Comparison of ENCODE assay signal across 9 cellular contexts in genomic region chr21:36661511-36662309, GRCh38. TPM values are rescaled to one million over a fixed set of nuclear protein-coding genes. Genes with fewer than 3 reads are reported as not detected.
DNase-seq lines count a peak whose midpoint lies in the region; ATAC-seq and TF ChIP-seq lines count a peak whose summit lies in the region.
"Had no signal": no experiment of that assay in that cellular context is flagged by ENCODE, and none has a peak within 500 bp of the region (broad histone marks: within the 10 kb centered on the region; RNA-seq: fewer than 3 reads in every experiment).

No MANE protein-coding gene starts in this region.

- H3K36me3 ChIP-seq in GM06990 (ENCODE audit: control insufficient read depth, insufficient read depth, low read length) = no peaks in the 10 kb centered on the region

- H3K4me1 Mint-ChIP-seq in chondrocyte (ENCODE audit: low read depth) (peaks cover 12% of the 10 kb centered on the region), nephron progenitor cell (peaks cover 28% of the 10 kb centered on the region)

- no peaks in the 10 kb centered on the region for H3K36me3 Mint-ChIP-seq in chondrocyte (ENCODE audit: low read depth)
- no peaks in the 10 kb centered on the region for H3K36me3 Mint-ChIP-seq in nephron progenitor cell (ENCODE audit: low read depth)

- H3K27me3 Mint-ChIP-seq in chondrocyte (ENCODE audit: low read depth) (peaks cover 26% of the 10 kb centered on the region), nephron progenitor cell (ENCODE audit: low read depth, poor library complexity) (peaks cover 33% of the 10 kb centered on the region)

- H3K4me3 Mint-ChIP-seq in chondrocyte (ENCODE audit: unreplicated experiment) = no peak overlapping the region
- H3K4me3 Mint-ChIP-seq in nephron progenitor cell = no peak overlapping the region

- H3K27ac Mint-ChIP-seq in chondrocyte (ENCODE audit: unreplicated experiment) (no peak overlapping the region), nephron progenitor cell (no peak overlapping the region)

- TF ChIP-seq CTCF in GM06990 (IDR thresholded peaks at IDR 0.05; ENCODE audit: insufficient read depth, low read length, poor library complexity, severe bottlenecking) (peak; percentile 17), chondrocyte (IDR thresholded peaks at IDR 0.05) (peak; percentile 72), nephron progenitor cell (IDR thresholded peaks at IDR 0.05) (peak; percentile 43)

- H3K27me3 ChIP-seq in GM06990 (replicated peaks; ENCODE audit: control insufficient read depth, insufficient read depth, low read length) = no peaks in the 10 kb centered on the region

- H3K4me3 ChIP-seq in GM06990 (replicated peaks; ENCODE audit: low read depth, low read length) = no peak overlapping the region

- ATAC-seq in HG02571 (IDR thresholded peaks at IDR 0.05; ENCODE audit: unreplicated experiment) = no peak

- no peak for DNase-seq in GM06990 (ENCODE audit: extremely low read depth, insufficient read length)
- DNase-seq in NCI-H2196 (lab: John Stamatoyannopoulos, UW; ENCODE audit: unreplicated experiment) = peak; percentile 40
- no peak for DNase-seq in chondrocyte (ENCODE audit: low spot score)
- DNase-seq in nephron progenitor cell = peak; percentile 43
- DNase-seq in activated T-cell treated with anti-CD3 and anti-CD28 coated beads for 4 hours = no peak
- DNase-seq in stimulated activated CD4-positive, alpha-beta T cell treated with anti-CD3 and anti-CD28 coated beads, Interleukin-1b, Interleukin-23, amount 100 ng/mL, for 48 hours = no peak
- DNase-seq in CD1c-positive myeloid dendritic cell (ENCODE audit: extremely low spot score) = no peak
- DNase-seq: activated CD4-positive, alpha-beta T cell treated with anti-CD3 and anti-CD28 coated beads for 4 hours had no signal

- H3K9me3 Mint-ChIP-seq in chondrocyte (ENCODE audit: low read depth) (no peaks in the 10 kb centered on the region), nephron progenitor cell (no peaks in the 10 kb centered on the region)

RNA-seq across cellular contexts. Expression of gene SIM2, which starts 37.2 kb away (rescaled TPM):
- total RNA-seq in chondrocyte = 0.59 to 1.3 TPM (median 0.60 TPM) in 3 replicates

Comparison
In these comparisons a context has a peak if more than half of its experiments do, and no peak if none do; other contexts are left out.
1. DNase-seq: peak in NCI-H2196 (single experiment) and nephron progenitor cell (single experiment); none in GM06990 (single experiment), chondrocyte (single experiment), activated T-cell treated with anti-CD3 and anti-CD28 coated beads for 4 hours (single experiment), stimulated activated CD4-positive, alpha-beta T cell treated with anti-CD3 and anti-CD28 coated beads, Interleukin-1b, Interleukin-23, amount 100 ng/mL, for 48 hours (single experiment) and CD1c-positive myeloid dendritic cell (single experiment).
2. CTCF ChIP-seq: peak in every context shown above with its lines; median percentile 72 in chondrocyte; 43 in nephron progenitor cell; 17 in GM06990.